ENCODE assay signal across 9 cellular contexts in the genomic region with DNA sequence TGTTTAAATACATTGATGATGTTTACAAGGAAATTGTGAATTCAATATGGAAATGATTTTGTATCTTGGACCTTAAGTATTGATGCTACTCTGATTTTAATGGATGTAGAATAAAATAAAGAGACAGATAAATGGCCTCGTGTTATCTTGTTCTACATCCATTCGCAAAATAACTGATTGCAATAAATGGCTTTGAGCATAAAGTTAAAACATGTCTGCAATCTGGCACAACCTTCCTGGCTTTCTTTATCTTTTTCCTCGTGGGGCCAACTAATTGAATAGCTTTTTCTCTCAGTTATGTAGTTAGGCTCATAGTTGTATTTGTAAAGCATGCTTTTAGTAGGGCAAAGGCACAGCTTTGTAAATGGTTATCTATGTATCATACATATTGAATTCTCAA.
"Had no signal": no experiment of that assay in that cellular context is flagged by ENCODE, and none has a peak within 500 bp of the region (broad histone marks: within the 10 kb centered on the region; RNA-seq: fewer than 3 reads in every experiment).

No MANE protein-coding gene starts in this region.

- DNase-seq: GM23248, GOT3, H7, H9, HCEC 1CT, HFFc6 had no signal

- H3K9me3 ChIP-seq: HAP-1 had no signal

- H3K4me2 ChIP-seq: GM23338 had no signal

- H3K4me1 ChIP-seq: HAP-1 had no signal

- H3K4me3 ChIP-seq: GM23248, GM23338, HAP-1 had no signal

- H3K9ac ChIP-seq: GM23248 had no signal

- H3K36me3 ChIP-seq: HAP-1 had no signal

- H3K27ac ChIP-seq: GM23248 had no signal

- H2AFZ ChIP-seq: GM23248, GM23338 had no signal

- ATAC-seq: GM23338, HCT116 had no signal
